6 cellular contexts compared by ENCODE assay signal in the genomic region with DNA sequence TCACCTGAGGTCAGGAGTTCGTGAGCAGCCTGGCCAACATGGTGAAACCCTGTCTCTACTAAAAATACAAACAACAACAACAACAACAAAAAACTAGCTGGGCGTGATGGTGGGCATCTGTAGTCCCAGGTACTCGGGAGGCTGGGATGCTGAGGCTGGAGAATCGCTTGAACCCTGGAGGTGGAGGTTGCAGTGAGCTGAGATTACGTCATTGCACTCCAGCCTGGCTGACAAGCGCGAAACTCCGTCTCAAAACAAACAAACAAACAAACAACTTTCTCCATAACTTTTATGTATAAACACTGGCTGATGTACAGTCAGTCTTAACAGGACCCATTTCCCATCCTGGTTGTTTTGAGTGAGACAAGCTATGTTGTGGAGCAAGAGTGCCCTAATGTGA. TPM values are rescaled to one million over a fixed set of nuclear protein-coding genes. Genes with fewer than 3 reads are reported as not detected.
"Had no signal": no experiment of that assay in that cellular context is flagged by ENCODE, and none has a peak within 500 bp of the region (broad histone marks: within the 10 kb centered on the region; RNA-seq: fewer than 3 reads in every experiment).

No MANE protein-coding gene starts in this region.

- H3K4me3 ChIP-seq: GM23248 had no signal

- H3K27ac ChIP-seq: GM23248 had no signal

- DNase-seq: GM23248, GOT3, H9, HCEC 1CT, KG1 had no signal

RNA-seq across cellular contexts. Expression of gene CYP4F8, which starts 5.8 kb away (rescaled TPM):
- total RNA-seq: GM23248, H9, HT-29 had no signal

RNA-seq across cellular contexts. Expression of gene CYP4F3, which starts 31.4 kb away (rescaled TPM):
- total RNA-seq: GM23248, H9 had no signal
